Comparison of ENCODE assay signal across 9 cellular contexts in the genomic region with DNA sequence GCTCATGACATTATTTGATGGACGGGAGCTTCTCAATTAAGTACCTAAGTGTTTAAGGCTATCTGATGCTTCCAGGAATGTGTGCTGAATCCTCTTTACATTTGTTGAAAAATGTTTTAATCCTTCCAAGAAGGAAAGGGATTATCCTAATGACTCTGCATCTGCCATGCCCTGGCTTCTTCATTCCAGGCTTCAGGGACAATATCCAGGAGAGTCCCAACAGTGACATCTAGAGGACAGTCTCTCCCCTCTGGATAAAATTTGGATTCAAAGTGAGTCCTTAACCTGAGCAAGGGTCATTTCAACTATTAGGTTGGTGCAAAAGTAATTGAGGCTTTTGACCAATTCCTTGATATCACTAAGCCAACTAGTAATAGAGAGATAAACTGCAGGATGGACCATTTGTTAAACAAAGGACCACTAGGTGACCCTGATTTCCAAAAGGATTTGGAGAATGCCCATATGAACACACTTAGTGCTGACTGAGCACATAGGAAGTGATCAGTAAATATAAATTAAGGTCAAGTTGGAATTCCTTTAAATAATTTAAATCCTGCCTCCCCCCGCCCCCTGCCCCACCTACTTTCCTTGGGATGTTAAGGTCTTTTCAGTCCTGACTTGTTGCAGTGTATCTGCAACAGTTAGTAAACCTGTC. TPM values are rescaled to one million over a fixed set of nuclear protein-coding genes. Genes with fewer than 3 reads are reported as not detected.
DNase-seq lines count a peak whose midpoint lies in the region; ATAC-seq and TF ChIP-seq lines count a peak whose summit lies in the region.
"Had no signal": no experiment of that assay in that cellular context is flagged by ENCODE, and none has a peak within 500 bp of the region (broad histone marks: within the 10 kb centered on the region; RNA-seq: fewer than 3 reads in every experiment).

No MANE protein-coding gene starts in this region.

- no peaks in the 10 kb centered on the region for H3K9me3 Mint-ChIP-seq in CD8-positive, alpha-beta memory T cell
- no peaks in the 10 kb centered on the region for H3K9me3 Mint-ChIP-seq in mesothelial cell of epicardium

- H3K4me1 Mint-ChIP-seq in CD8-positive, alpha-beta memory T cell = peaks cover 0 to 84% (median 79%) of the 10 kb centered on the region in 3 donors
- peaks cover 66% of the 10 kb centered on the region for H3K4me1 Mint-ChIP-seq in mesothelial cell of epicardium

- POLR2A ChIA-PET in CD8-positive, alpha-beta memory T cell (lab: Charles Lee) = interaction anchor here (1.0 kb wide), 1 partner anchor 14 kb away, joined by 3 read pairs; no protein-coding TSS in a partner anchor
- POLR2A ChIA-PET in HEK293T (lab: Yijun Ruan, JAX) = no interaction called here

- no peak for ATAC-seq in HG03139 (IDR thresholded peaks at IDR 0.05; ENCODE audit: unreplicated experiment)

- H4K20me1 ChIP-seq in OCI-LY1 (ENCODE audit: insufficient read depth, low read length) = no peaks in the 10 kb centered on the region

- H3K36me3 ChIP-seq in CD8-positive, alpha-beta memory T cell (ENCODE audit: insufficient read depth, low read length) = no peaks in the 10 kb centered on the region
- peaks cover 40% of the 10 kb centered on the region; the same call in 1 of the 2 replicates for H3K36me3 ChIP-seq in OCI-LY1 (ENCODE audit: insufficient read depth, low read length)

- no peak overlapping the region for H3K4me3 ChIP-seq in CD8-positive, alpha-beta memory T cell (ENCODE audit: low read length)
- no peak overlapping the region for H3K4me3 ChIP-seq in OCI-LY1 (ENCODE audit: low read depth, low read length, poor library complexity, severe bottlenecking)

- H3K4me2 ChIP-seq in OCI-LY1 (ENCODE audit: low read length) = peak overlapping the region; percentile 53; the same call in 1 of the 2 replicates

- H3K4me1 ChIP-seq in CD8-positive, alpha-beta memory T cell (ENCODE audit: insufficient read depth, low read length) = peaks cover 66% of the 10 kb centered on the region
- peaks cover 55% of the 10 kb centered on the region for H3K4me1 ChIP-seq in OCI-LY1 (ENCODE audit: insufficient read depth, low read length, severe bottlenecking)

- no peak overlapping the region for H3K27ac ChIP-seq in CD8-positive, alpha-beta memory T cell (ENCODE audit: low read depth, low read length)
- peak overlapping the region; percentile 97 for H3K27ac ChIP-seq in OCI-LY1 (ENCODE audit: low read depth, low read length, poor library complexity, severe bottlenecking)

- no peak for DNase-seq in CD8-positive, alpha-beta memory T cell
- DNase-seq in HEK293T (ENCODE audit: extremely low spot score) = peak; percentile 52
- DNase-seq in dermis blood vessel endothelial cell = peak; percentile 71
- no peak for DNase-seq in mesothelial cell of epicardium (ENCODE audit: low spot score in 2 of 2, unreplicated experiment in 2 of 2)
- no peak for DNase-seq in activated gamma-delta T cell treated with Interleukin-2 at 50 U/mL for 16 hours
- no peak for DNase-seq in middle frontal gyrus (ENCODE audit: extremely low spot score, low spot score)

- H3K79me2 ChIP-seq in OCI-LY1 (ENCODE audit: insufficient read depth, low read length) = no peaks in the 10 kb centered on the region

- CTCF ChIA-PET in CD8-positive, alpha-beta memory T cell (lab: Charles Lee) = interaction anchor here (0.8 to 8.6 kb wide), 7 partner anchors 12 to 230 kb away, joined by 3 to 77 read pairs (median 18); a partner anchor contains a TSS
- CTCF ChIA-PET in HEK293T (lab: Yijun Ruan, JAX) = interaction anchor here (0.6 to 1.5 kb wide), 8 partner anchors 12 to 506 kb away, joined by 3 to 10 read pairs (median 5); no protein-coding TSS in a partner anchor

- peak overlapping the region; percentile 52 to 96 (median 92) for H3K27ac Mint-ChIP-seq in CD8-positive, alpha-beta memory T cell
- peak overlapping the region; percentile 53 for H3K27ac Mint-ChIP-seq in mesothelial cell of epicardium

- no peaks in the 10 kb centered on the region for H3K9me2 ChIP-seq in OCI-LY1 (ENCODE audit: low read depth, low read length)

- H2AFZ ChIP-seq in OCI-LY1 (ENCODE audit: low read length) = no peak overlapping the region

- H3K9me3 ChIP-seq in CD8-positive, alpha-beta memory T cell (ENCODE audit: low read length) = no peaks in the 10 kb centered on the region
- H3K9me3 ChIP-seq in OCI-LY1 (ENCODE audit: low read length) = no peaks in the 10 kb centered on the region

- H3K36me3 Mint-ChIP-seq in CD8-positive, alpha-beta memory T cell = peaks cover 6 to 72% (median 11%) of the 10 kb centered on the region in 3 donors
- H3K36me3 Mint-ChIP-seq in mesothelial cell of epicardium = no peaks in the 10 kb centered on the region

- H3K4me3 Mint-ChIP-seq in CD8-positive, alpha-beta memory T cell = peak overlapping the region in 1 of 7 donors; percentile 10
- H3K4me3 Mint-ChIP-seq in mesothelial cell of epicardium = no peak overlapping the region

- no peaks in the 10 kb centered on the region for H3K27me3 ChIP-seq in CD8-positive, alpha-beta memory T cell (ENCODE audit: insufficient read depth, low read length, poor library complexity, severe bottlenecking)
- no peaks in the 10 kb centered on the region for H3K27me3 ChIP-seq in OCI-LY1 (ENCODE audit: insufficient read depth, low read length)

- H3K27me3 Mint-ChIP-seq in CD8-positive, alpha-beta memory T cell = no peaks in the 10 kb centered on the region
- H3K27me3 Mint-ChIP-seq in mesothelial cell of epicardium (ENCODE audit: low read depth) = no peaks in the 10 kb centered on the region

- peak overlapping the region; percentile 16; the same call in 1 of the 2 replicates for H3K9ac ChIP-seq in OCI-LY1 (ENCODE audit: low read length)

- peaks cover 10% of the 10 kb centered on the region; the same call in 1 of the 2 replicates for H3F3A ChIP-seq in OCI-LY1 (ENCODE audit: insufficient read depth, low read length)

- TF ChIP-seq CTCF in OCI-LY1 (IDR thresholded peaks at IDR 0.05; ENCODE audit: low read length) = peak; percentile 43; the same call in 1 of the 2 replicates
- no peak for TF ChIP-seq CTCF in mesothelial cell of epicardium (IDR thresholded peaks at IDR 0.05; ENCODE audit: unreplicated experiment)

TF ChIP-seq in HEK293T, 16 proteins besides CTCF, POLR2A, EP300 and RAD21:
- no peak for TF ChIP-seq NFRKB (IDR thresholded peaks at IDR 0.05)

RNA-seq across cellular contexts. Expression of a gene that starts 19.1 kb away (rescaled TPM):
- 10 to 100 TPM; 72.6 to 73.2 TPM for total RNA-seq in CD8-positive, alpha-beta memory T cell
- 83.6 TPM for polyA plus RNA-seq in CD8-positive, alpha-beta memory T cell
- total RNA-seq in dermis blood vessel endothelial cell (not detected in 2 replicates), mesothelial cell of epicardium (not detected in 3 replicates)
- total RNA-seq: pulmonary artery endothelial cell had no signal

Comparison
In these comparisons a context has a peak if more than half of its experiments do, and no peak if none do; other contexts are left out.
1. DNase-seq: peak in HEK293T (single experiment) and dermis blood vessel endothelial cell (single experiment); none in CD8-positive, alpha-beta memory T cell (0 of 5), mesothelial cell of epicardium (0 of 2), activated gamma-delta T cell treated with Interleukin-2 at 50 U/mL for 16 hours (single experiment) and middle frontal gyrus (single experiment).
2. RNA of a gene that starts 19.1 kb away (total RNA-seq): 72.6 to 73.2 TPM in CD8-positive, alpha-beta memory T cell; not detected in mesothelial cell of epicardium and not detected in dermis blood vessel endothelial cell; every median in the first group is over 10 times any median in the second.